9 cellular contexts compared by ENCODE assay signal in the genomic region with DNA sequence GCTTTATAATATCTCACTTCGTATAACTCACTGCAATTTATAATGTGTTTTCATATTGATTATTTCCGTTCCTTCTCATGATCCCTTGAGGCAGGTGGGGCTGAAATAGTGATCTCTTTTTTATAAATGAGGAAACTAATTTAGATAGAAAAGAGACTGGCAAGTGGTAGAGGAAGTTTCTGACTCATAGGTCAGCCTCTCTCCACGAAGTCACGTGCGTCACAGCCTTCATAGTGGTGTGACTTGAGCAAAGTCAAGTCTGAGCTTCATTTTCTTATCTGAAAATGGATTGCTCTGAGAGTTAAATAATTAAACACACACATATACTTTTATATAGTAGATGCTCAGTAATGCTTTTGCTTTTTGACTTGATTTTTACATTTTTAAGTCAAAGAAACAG. TPM values are rescaled to one million over a fixed set of nuclear protein-coding genes. Genes with fewer than 3 reads are reported as not detected.
A peak's percentile ranks its signal among the peaks of the same experiment; 100 is the strongest.
DNase-seq lines count a peak whose midpoint lies in the region; ATAC-seq and TF ChIP-seq lines count a peak whose summit lies in the region.
"Had no signal": no experiment of that assay in that cellular context is flagged by ENCODE, and none has a peak within 500 bp of the region (broad histone marks: within the 10 kb centered on the region; RNA-seq: fewer than 3 reads in every experiment).

No MANE protein-coding gene starts in this region.

- H3K9me3 Mint-ChIP-seq in activated naive CD8-positive, alpha-beta T cell treated with anti-CD3 and anti-CD28 coated beads, Interleukin-2, amount 50 U/mL, for 24 hours, result no peaks in the 10 kb centered on the region

- H3K4me3 Mint-ChIP-seq in activated naive CD8-positive, alpha-beta T cell treated with anti-CD3 and anti-CD28 coated beads, Interleukin-2, amount 50 U/mL, for 24 hours, result no peak overlapping the region

- H3K36me3 Mint-ChIP-seq in activated naive CD8-positive, alpha-beta T cell treated with anti-CD3 and anti-CD28 coated beads, Interleukin-2, amount 50 U/mL, for 24 hours (ENCODE audit: low read depth), result no peaks in the 10 kb centered on the region

- H3K36me3 ChIP-seq in mucosa of rectum (ENCODE audit: control insufficient read depth in 2 of 2, insufficient read depth in 2 of 2, low read length in 2 of 2) (no peaks in the 10 kb centered on the region), vagina (no peaks in the 10 kb centered on the region)
- H3K36me3 ChIP-seq in effector memory CD4-positive, alpha-beta T cell (ENCODE audit: control insufficient read depth, insufficient read depth, low read length), result no peaks in the 10 kb centered on the region
- H3K36me3 ChIP-seq: cardiac muscle cell had no signal

- TF ChIP-seq POLR2A in vagina (IDR thresholded peaks at IDR 0.05), result no peak

- no peak overlapping the region for H3K9ac ChIP-seq in mucosa of rectum (ENCODE audit: low read depth in 1 of 2, low read length in 2 of 2)

- peaks cover 21% of the 10 kb centered on the region for H3K27me3 Mint-ChIP-seq in activated naive CD8-positive, alpha-beta T cell treated with anti-CD3 and anti-CD28 coated beads, Interleukin-2, amount 50 U/mL, for 24 hours

- H3K27me3 ChIP-seq in mucosa of rectum (ENCODE audit: control insufficient read depth in 2 of 2, insufficient read depth in 2 of 2, low read length in 2 of 2) (peaks cover 0 to 2% of the 10 kb centered on the region in 2 donors), vagina (no peaks in the 10 kb centered on the region)
- H3K27me3 ChIP-seq in effector memory CD4-positive, alpha-beta T cell (replicated peaks; ENCODE audit: control insufficient read depth, insufficient read depth, low read length, poor library complexity, severe bottlenecking), result no peaks in the 10 kb centered on the region
- H3K27me3 ChIP-seq: cardiac muscle cell had no signal

- H3K4me3 ChIP-seq in mucosa of rectum (ENCODE audit: low read length in 2 of 2) (peak overlapping the region in 1 of 2 donors; percentile 31), vagina (no peak overlapping the region)
- H3K4me3 ChIP-seq in effector memory CD4-positive, alpha-beta T cell (ENCODE audit: insufficient read depth, low read depth, low read length, poor library complexity, severe bottlenecking), result no peak overlapping the region
- H3K4me3 ChIP-seq: cardiac muscle cell had no signal

- ATAC-seq in activated naive CD8-positive, alpha-beta T cell treated with anti-CD3 and anti-CD28 coated beads, Interleukin-2, amount 50 U/mL, for 24 hours, result peak; percentile 93

- peaks cover 10 to 13% of the 10 kb centered on the region in 2 donors for H3K4me1 ChIP-seq in mucosa of rectum (ENCODE audit: control insufficient read depth in 2 of 2, insufficient read depth in 2 of 2, low read length in 2 of 2)
- H3K4me1 ChIP-seq in effector memory CD4-positive, alpha-beta T cell (ENCODE audit: control insufficient read depth, insufficient read depth, low read length, poor library complexity, severe bottlenecking), result no peaks in the 10 kb centered on the region
- H3K4me1 ChIP-seq in vagina, result no peaks in the 10 kb centered on the region

- TF ChIP-seq CTCF in vagina (IDR thresholded peaks at IDR 0.05), result no peak

- H3K9me3 ChIP-seq in mucosa of rectum (ENCODE audit: control insufficient read depth in 2 of 2, low read length in 2 of 2), result no peaks in the 10 kb centered on the region
- H3K9me3 ChIP-seq in effector memory CD4-positive, alpha-beta T cell (ENCODE audit: control insufficient read depth, low read length), result no peaks in the 10 kb centered on the region
- no peaks in the 10 kb centered on the region for H3K9me3 ChIP-seq in vagina

- peaks cover 16% of the 10 kb centered on the region for H3K4me1 Mint-ChIP-seq in activated naive CD8-positive, alpha-beta T cell treated with anti-CD3 and anti-CD28 coated beads, Interleukin-2, amount 50 U/mL, for 24 hours

- DNase-seq in EH (ENCODE audit: low read depth), result peak; percentile 42
- peak; percentile 55 for DNase-seq in KBM-7
- DNase-seq in activated naive CD8-positive, alpha-beta T cell treated with anti-CD3 and anti-CD28 coated beads, Interleukin-2, amount 50 U/mL, for 24 hours, result peak; percentile 51
- DNase-seq in effector memory CD4-positive, alpha-beta T cell, result no peak
- no peak for DNase-seq in vagina (ENCODE audit: extremely low spot score in 2 of 2)
- DNase-seq in hypothalamus (lab: John Stamatoyannopoulos, UW), result no peak

- H3K27ac ChIP-seq in mucosa of rectum (ENCODE audit: low read depth in 2 of 2, low read length in 2 of 2), result peak overlapping the region; percentile 42 to 50
- no peak overlapping the region for H3K27ac ChIP-seq in effector memory CD4-positive, alpha-beta T cell (ENCODE audit: insufficient read depth, low read length, poor library complexity, severe bottlenecking)
- no peak overlapping the region for H3K27ac ChIP-seq in vagina
- H3K27ac ChIP-seq: cardiac muscle cell, VCaP had no signal

- intact Hi-C loops in vagina (cut with DNase I), result no loop called here

- in situ Hi-C loops in KBM-7 (cut with MboI; ENCODE audit: low pct_unique_long_range_greater_than_20kb, low sequenced_read_pairs), result no loop called here

- H3K27ac Mint-ChIP-seq in activated naive CD8-positive, alpha-beta T cell treated with anti-CD3 and anti-CD28 coated beads, Interleukin-2, amount 50 U/mL, for 24 hours, result peak overlapping the region; percentile 44

RNA-seq across cellular contexts. Expression of a gene that starts 19.9 kb away (rescaled TPM):
- total RNA-seq in vagina, result not detected
- total RNA-seq: cardiac muscle cell had no signal

RNA-seq across cellular contexts. Expression of a gene that starts 20.0 kb away (rescaled TPM):
- total RNA-seq in vagina, result not detected
- total RNA-seq: cardiac muscle cell had no signal

RNA-seq across cellular contexts. Expression of a gene that starts 44.9 kb away (rescaled TPM):
- total RNA-seq in vagina, result 29.7 TPM

Comparison
In these comparisons a context has a peak if more than half of its experiments do, and no peak if none do; other contexts are left out.
1. DNase-seq: peak in EH (single experiment), KBM-7 (single experiment) and activated naive CD8-positive, alpha-beta T cell treated with anti-CD3 and anti-CD28 coated beads, Interleukin-2, amount 50 U/mL, for 24 hours (single experiment); none in effector memory CD4-positive, alpha-beta T cell (0 of 3), vagina (0 of 2) and hypothalamus (0 of 51).
2. H3K27ac ChIP-seq: peak in mucosa of rectum (2 of 2); none in effector memory CD4-positive, alpha-beta T cell (single experiment) and vagina (single experiment).